8 cellular contexts compared by ENCODE assay signal in the genomic region with DNA sequence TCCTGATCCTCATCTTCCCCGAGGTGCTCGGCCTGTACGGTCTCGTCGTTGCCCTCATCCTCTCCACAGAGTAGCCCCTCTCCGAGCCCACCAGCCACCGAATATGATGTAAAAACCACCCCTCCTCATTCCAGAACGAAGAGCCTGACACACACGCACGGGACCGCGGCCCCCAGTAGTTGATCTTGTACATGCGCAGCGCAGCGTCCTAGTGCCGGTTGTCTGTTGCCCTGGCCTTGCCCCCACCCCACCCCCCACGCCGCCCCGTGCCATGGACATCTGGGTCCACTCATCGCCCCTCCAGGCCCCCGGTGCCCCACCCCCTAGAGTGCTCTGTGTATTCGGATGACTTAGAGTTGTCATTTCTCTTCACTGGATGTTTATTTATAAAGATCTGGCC. TPM values are rescaled to one million over a fixed set of nuclear protein-coding genes. Genes with fewer than 3 reads are reported as not detected.
DNase-seq lines count a peak whose midpoint lies in the region; ATAC-seq, FAIRE-seq and TF ChIP-seq lines count a peak whose summit lies in the region.

No MANE protein-coding gene starts in this region.

- H3K36me3 ChIP-seq in endothelial cell of umbilical vein (ENCODE audit: control insufficient read depth in 2 of 2, extremely low read depth in 1 of 2, insufficient read depth in 2 of 2, low read length in 2 of 2): no peaks in the 10 kb centered on the region
- no peaks in the 10 kb centered on the region for H3K36me3 ChIP-seq in neuronal stem cell (replicated peaks in 1 of 2; ENCODE audit: control insufficient read depth in 2 of 2, insufficient read depth in 2 of 2, low read length in 2 of 2)

- H2AFZ ChIP-seq in endothelial cell of umbilical vein (ENCODE audit: low read depth, low read length): peak overlapping the region; percentile 98
- H2AFZ ChIP-seq in neuronal stem cell (ENCODE audit: low read length): no peak overlapping the region

- no peak overlapping the region for H3K27ac ChIP-seq in endothelial cell of umbilical vein (ENCODE audit: insufficient read depth, low read depth, low read length)
- H3K27ac ChIP-seq in neuronal stem cell (replicated peaks; ENCODE audit: low read length): no peak overlapping the region

- H3K14ac ChIP-seq in neuronal stem cell (ENCODE audit: low read length): no peak overlapping the region

- H3K27me3 ChIP-seq in endothelial cell of umbilical vein (ENCODE audit: control insufficient read depth in 2 of 2, insufficient read depth in 2 of 2, low read length in 2 of 2) (no peaks in the 10 kb centered on the region), neuronal stem cell (ENCODE audit: control insufficient read depth in 3 of 3, insufficient read depth in 3 of 3, low read depth in 1 of 3, low read length in 3 of 3) (peaks cover 0 to 10% (median 0%) of the 10 kb centered on the region in 3 experiments)

- intact Hi-C loops in endothelial cell of umbilical vein (cut with micrococcal nuclease): loop anchor here (2.0 to 5.0 kb wide), 3 partner anchors 35 to 170 kb away; no protein-coding TSS in a partner anchor

- H3K36me3 Mint-ChIP-seq in IgD-negative memory B cell: no peaks in the 10 kb centered on the region

- H2BK5ac ChIP-seq in neuronal stem cell (ENCODE audit: low read length): peak overlapping the region; percentile 91

- H3K9me3 Mint-ChIP-seq in IgD-negative memory B cell: no peaks in the 10 kb centered on the region

- H3K4me3 Mint-ChIP-seq in IgD-negative memory B cell: peak overlapping the region; percentile 70 to 87 (median 82)

- no peak overlapping the region for H4K91ac ChIP-seq in neuronal stem cell (ENCODE audit: low read depth, low read length, poor library complexity)

- peak overlapping the region; percentile 58 for H2BK12ac ChIP-seq in neuronal stem cell (ENCODE audit: low read length)

- FAIRE-seq in endothelial cell of umbilical vein (lab: Jason Lieb, UNC): no peak

- peak overlapping the region; percentile 72 for H3K9ac ChIP-seq in endothelial cell of umbilical vein (replicated peaks; ENCODE audit: extremely low read depth, insufficient read depth, low read length)
- H3K9ac ChIP-seq in neuronal stem cell (ENCODE audit: low read depth, low read length, poor library complexity): peak overlapping the region; percentile 30

- TF ChIP-seq POLR2A in endothelial cell of umbilical vein (IDR thresholded peaks at IDR 0.05; ENCODE audit: low read depth, low read length): no peak

- no peaks in the 10 kb centered on the region for H3K27me3 Mint-ChIP-seq in IgD-negative memory B cell

- no peak for ATAC-seq in GM18498 (IDR thresholded peaks at IDR 0.05; ENCODE audit: unreplicated experiment)
- no peak for ATAC-seq in GM21825 (IDR thresholded peaks at IDR 0.05; ENCODE audit: unreplicated experiment)
- ATAC-seq in GM21423 (IDR thresholded peaks at IDR 0.05; ENCODE audit: unreplicated experiment): no peak

- dilution Hi-C loops in endothelial cell of umbilical vein (cut with MboI; ENCODE audit: extremely low pct_ligation_motif_present, low sequenced_read_pairs): no loop called here

- no CpG with 5 or more reads among the region's 22 CpGs for WGBS in neuronal stem cell (ENCODE audit: extremely low coverage in 2 of 2, insufficient read length in 2 of 2, insufficient replicate concordance in 1 of 2), 2 donors

- H3K9me1 ChIP-seq in endothelial cell of umbilical vein (replicated peaks; ENCODE audit: control insufficient read depth, extremely low read depth, insufficient read depth, low read length): no peaks in the 10 kb centered on the region

- POLR2A ChIA-PET in AG04449 (lab: Yijun Ruan, JAX): no interaction called here
- POLR2A ChIA-PET in endothelial cell of umbilical vein (lab: Charles Lee): interaction anchor here (0.7 to 1.7 kb wide), 2 partner anchors 18 to 55 kb away, joined by 4 read pairs; a partner anchor contains a TSS

- BruUV-seq in endothelial cell of umbilical vein (replicated peaks; lab: Mats Ljungman, UMichigan): no TSS peak

- H3K4me2 ChIP-seq in endothelial cell of umbilical vein (ENCODE audit: insufficient read depth, low read length): peak overlapping the region; percentile 83
- no peak overlapping the region for H3K4me2 ChIP-seq in neuronal stem cell (ENCODE audit: insufficient read depth, low read length, poor library complexity, severe bottlenecking)

- CTCF ChIA-PET in AG04449 (lab: Yijun Ruan, JAX) (interaction anchor here (0.6 to 7.2 kb wide), 16 partner anchors 8 to 172 kb away, joined by 3 to 143 read pairs (median 16); a partner anchor contains a TSS), endothelial cell of umbilical vein (lab: Charles Lee) (interaction anchor here (0.8 to 4.5 kb wide), 15 partner anchors 8 to 180 kb away, joined by 3 to 94 read pairs (median 10); a partner anchor contains a TSS)

- H3K79me1 ChIP-seq in neuronal stem cell (ENCODE audit: low read depth, low read length): no peaks in the 10 kb centered on the region

- peak overlapping the region; percentile 73 for H4K8ac ChIP-seq in neuronal stem cell (ENCODE audit: low read depth, low read length)

- H3K4me1 Mint-ChIP-seq in IgD-negative memory B cell: peaks cover 10 to 13% (median 13%) of the 10 kb centered on the region in 3 donors

- DNase-seq in AG04449 (ENCODE audit: low read depth, low spot score): no peak
- no peak for DNase-seq in endothelial cell of umbilical vein (ENCODE audit: low read depth, low spot score)
- no peak for DNase-seq in neuronal stem cell (ENCODE audit: low spot score)
- DNase-seq in NCI-H82 (lab: John Stamatoyannopoulos, UW): no peak

- H3K4me3 ChIP-seq in AG04449 (ENCODE audit: low read depth, low read length) (peak overlapping the region; percentile 34; the same call in 1 of the 2 replicates), endothelial cell of umbilical vein (replicated peaks in 1 of 3; ENCODE audit: insufficient read depth in 1 of 3, low read depth in 1 of 3, low read length in 3 of 3) (peak overlapping the region in 1 of 3 experiments; percentile 48), neuronal stem cell (ENCODE audit: low read length in 2 of 2) (peak overlapping the region in 1 of 2 donors; percentile 56)

- peaks cover 11% of the 10 kb centered on the region for H3K4me1 ChIP-seq in endothelial cell of umbilical vein (ENCODE audit: control insufficient read depth, extremely low read depth, insufficient read depth, low read length)
- no peaks in the 10 kb centered on the region for H3K4me1 ChIP-seq in neuronal stem cell (ENCODE audit: control insufficient read depth in 2 of 2, insufficient read depth in 1 of 2, low read depth in 1 of 2, low read length in 2 of 2)

- no peaks in the 10 kb centered on the region for H4K20me1 ChIP-seq in endothelial cell of umbilical vein (replicated peaks; ENCODE audit: control insufficient read depth, extremely low read depth, insufficient read depth, low read length)

- no peak overlapping the region for H3K27ac Mint-ChIP-seq in IgD-negative memory B cell

- H3K4ac ChIP-seq in neuronal stem cell (ENCODE audit: low read length): peak overlapping the region; percentile 66

- peak overlapping the region; percentile 49 for H2BK15ac ChIP-seq in neuronal stem cell (ENCODE audit: low read length)

- TF ChIP-seq CTCF in AG04449 (IDR thresholded peaks at IDR 0.05; ENCODE audit: insufficient read depth, low read length, missing control alignments) (no peak), endothelial cell of umbilical vein (IDR thresholded peaks at IDR 0.05; ENCODE audit: extremely low read depth in 1 of 2, insufficient read depth in 1 of 2, low read depth in 1 of 2, low read length in 2 of 2) (no peak)

- peak overlapping the region; percentile 20 for H3K23ac ChIP-seq in neuronal stem cell (ENCODE audit: low read depth, low read length, poor library complexity)

- no peaks in the 10 kb centered on the region for H3K79me2 ChIP-seq in endothelial cell of umbilical vein (ENCODE audit: control insufficient read depth, insufficient read depth, low read length)

- no peak overlapping the region for H2BK120ac ChIP-seq in neuronal stem cell (ENCODE audit: low read depth, low read length)

- H2AK5ac ChIP-seq in neuronal stem cell (ENCODE audit: low read depth, low read length): peak overlapping the region; percentile 75

- H3K18ac ChIP-seq in neuronal stem cell (ENCODE audit: low read length): no peak overlapping the region

- no peaks in the 10 kb centered on the region for H3K9me3 ChIP-seq in endothelial cell of umbilical vein (replicated peaks; ENCODE audit: control insufficient read depth, insufficient read depth, low read length)
- no peaks in the 10 kb centered on the region for H3K9me3 ChIP-seq in neuronal stem cell (replicated peaks in 1 of 2; ENCODE audit: control insufficient read depth in 2 of 2, insufficient read depth in 1 of 2, low read depth in 1 of 2, low read length in 2 of 2)

RNA-seq across cellular contexts. Expression of a gene that starts 5.2 kb away (rescaled TPM):
- polyA plus RNA-seq in IgD-negative memory B cell: not detected
- 0.40 and 0.48 TPM in 2 replicates for total RNA-seq in endothelial cell of umbilical vein
- 0.32 and 0.46 TPM in 2 replicates for polyA plus RNA-seq in endothelial cell of umbilical vein
- polyA plus RNA-seq in endothelial cell of umbilical vein (2011; cell fraction: cytosol; rRNA removed): 0.49 and 0.59 TPM in 2 replicates
- 0.63 and 0.75 TPM in 2 replicates for polyA plus RNA-seq in endothelial cell of umbilical vein (2011; cell fraction: nucleus; rRNA removed)
- polyA plus RNA-seq in endothelial cell of umbilical vein (2012): 0.11 TPM in 1 of 2 replicates, not detected in the other
- 0.34 and 0.80 TPM in 2 replicates for polyA minus RNA-seq in endothelial cell of umbilical vein
- polyA minus RNA-seq in endothelial cell of umbilical vein (2011; cell fraction: cytosol; rRNA and poly(A)+ RNA removed): not detected
- polyA minus RNA-seq in endothelial cell of umbilical vein (2011; cell fraction: nucleus; rRNA and poly(A)+ RNA removed): 0.58 and 0.72 TPM in 2 replicates
- 0.10 TPM for polyA plus RNA-seq in neuronal stem cell (2013, experiment 1 of 2)
- polyA plus RNA-seq in neuronal stem cell (2013, experiment 2 of 2): 0.11 TPM

RNA-seq across cellular contexts. Expression of a gene that starts 18.3 kb away (rescaled TPM):
- 67.2 TPM for polyA plus RNA-seq in IgD-negative memory B cell
- total RNA-seq in endothelial cell of umbilical vein: 17.1 and 19.1 TPM in 2 replicates
- 13.5 and 15.9 TPM in 2 replicates for polyA plus RNA-seq in endothelial cell of umbilical vein
- 13.8 and 14.2 TPM in 2 replicates for polyA plus RNA-seq in endothelial cell of umbilical vein (2011; cell fraction: cytosol; rRNA removed)
- polyA plus RNA-seq in endothelial cell of umbilical vein (2011; cell fraction: nucleus; rRNA removed): 10.5 and 10.7 TPM in 2 replicates
- polyA plus RNA-seq in endothelial cell of umbilical vein (2012): 12.0 and 13.0 TPM in 2 replicates
- polyA minus RNA-seq in endothelial cell of umbilical vein: 7.9 and 10.1 TPM in 2 replicates
- polyA minus RNA-seq in endothelial cell of umbilical vein (2011; cell fraction: cytosol; rRNA and poly(A)+ RNA removed): 9.5 TPM
- 5.4 and 5.9 TPM in 2 replicates for polyA minus RNA-seq in endothelial cell of umbilical vein (2011; cell fraction: nucleus; rRNA and poly(A)+ RNA removed)
- polyA plus RNA-seq in neuronal stem cell (2013, experiment 1 of 2): 17.4 TPM
- polyA plus RNA-seq in neuronal stem cell (2013, experiment 2 of 2): 17.3 TPM

RNA-seq across cellular contexts. Expression of a gene that starts 54.2 kb away (rescaled TPM):
- polyA plus RNA-seq in IgD-negative memory B cell: 4.7 TPM
- 6.8 and 7.1 TPM in 2 replicates for total RNA-seq in endothelial cell of umbilical vein
- 5.6 and 5.8 TPM in 2 replicates for polyA plus RNA-seq in endothelial cell of umbilical vein
- polyA plus RNA-seq in endothelial cell of umbilical vein (2011; cell fraction: cytosol; rRNA removed): 5.2 and 5.3 TPM in 2 replicates
- 7.9 and 8.5 TPM in 2 replicates for polyA plus RNA-seq in endothelial cell of umbilical vein (2011; cell fraction: nucleus; rRNA removed)
- polyA plus RNA-seq in endothelial cell of umbilical vein (2012): 2.2 and 3.7 TPM in 2 replicates
- polyA minus RNA-seq in endothelial cell of umbilical vein: 15.8 and 17.3 TPM in 2 replicates
- polyA minus RNA-seq in endothelial cell of umbilical vein (2011; cell fraction: cytosol; rRNA and poly(A)+ RNA removed): 7.7 TPM
- 7.2 and 11.2 TPM in 2 replicates for polyA minus RNA-seq in endothelial cell of umbilical vein (2011; cell fraction: nucleus; rRNA and poly(A)+ RNA removed)
- 5.0 TPM for polyA plus RNA-seq in neuronal stem cell (2013, experiment 1 of 2)
- polyA plus RNA-seq in neuronal stem cell (2013, experiment 2 of 2): 4.7 TPM
